ENCODE assay signal across 26 cellular contexts in genomic region chr19:53583181-53583580, GRCh38. TPM values are rescaled to one million over a fixed set of nuclear protein-coding genes. Genes with fewer than 3 reads are reported as not detected.
DNase-seq lines count a peak whose midpoint lies in the region; ATAC-seq, FAIRE-seq and TF ChIP-seq lines count a peak whose summit lies in the region.
"Had no signal": no experiment of that assay in that cellular context is flagged by ENCODE, and none has a peak within 500 bp of the region (broad histone marks: within the 10 kb centered on the region; RNA-seq: fewer than 3 reads in every experiment).

No MANE protein-coding gene starts in this region.

- intact Hi-C loops in HepG2 (cut with micrococcal nuclease; ENCODE audit: unreplicated experiment): no loop called here
- intact Hi-C loops in right lobe of liver (cut with DNase I): no loop called here
- intact Hi-C loops in posterior vena cava (cut with DNase I): no loop called here
- intact Hi-C loops in cardiac septum (cut with DNase I): no loop called here

- H3K4me1 ChIP-seq in HepG2 (ENCODE audit: insufficient read depth, low read length) (peaks cover 73% of the 10 kb centered on the region), right lobe of liver (no peaks in the 10 kb centered on the region)
- H3K4me1 ChIP-seq: BE2C, BLaER1 had no signal

- peak overlapping the region; percentile 1 for H3K27ac Mint-ChIP-seq in T-helper 17 cell
- H3K27ac Mint-ChIP-seq: CD4-positive, CD25-positive, alpha-beta regulatory T cell; CD8-positive, alpha-beta memory T cell had no signal

- no TSS peak for BruUV-seq in HepG2 (replicated peaks; lab: Mats Ljungman, UMichigan)

- H3K27me3 ChIP-seq in HepG2 (ENCODE audit: control insufficient read depth in 1 of 2, insufficient read depth in 2 of 2, low read length in 2 of 2) (no peaks in the 10 kb centered on the region), right lobe of liver (no peaks in the 10 kb centered on the region)
- H3K27me3 ChIP-seq: BE2C, BLaER1 had no signal

- 93% methylated on average over 3 of the region's 3 CpGs for WGBS in HepG2 (ENCODE audit: low lambda C conversion rate)
- WGBS in right lobe of liver (ENCODE audit: insufficient coverage, low coverage, low lambda C conversion rate, missing lambda C conversion rate): 76% methylated on average over 3 of the region's 3 CpGs

- TF ChIP-seq CTCF in HepG2 (CRISPR knock-in tag; IDR thresholded peaks at IDR 0.05) (no peak), right lobe of liver (IDR thresholded peaks at IDR 0.05) (no peak)

- no peak for TF ChIP-seq EP300 in HepG2 (IDR thresholded peaks at IDR 0.05; ENCODE audit: low read depth in 2 of 2, low read length in 2 of 2)
- TF ChIP-seq EP300 in HepG2 (CRISPR knock-in tag; IDR thresholded peaks at IDR 0.05; ENCODE audit: borderline replicate concordance): no peak

- no peak overlapping the region for H3K4me2 ChIP-seq in HepG2 (ENCODE audit: low read depth, low read length)
- H3K4me2 ChIP-seq: BLaER1 had no signal

- H3K4me1 Mint-ChIP-seq in T-helper 17 cell: no peaks in the 10 kb centered on the region
- H3K4me1 Mint-ChIP-seq: CD14-positive monocyte; CD4-positive, alpha-beta memory T cell; CD4-positive, CD25-positive, alpha-beta regulatory T cell; CD8-positive, alpha-beta memory T cell had no signal

- CTCF ChIA-PET in HepG2 (lab: Yijun Ruan, JAX; ENCODE audit: low intra/inter-chr PET ratio, low total read pairs): no interaction called here

- no peak overlapping the region for H3K9ac ChIP-seq in HepG2 (ENCODE audit: insufficient read depth, low read depth, low read length)
- H3K9ac ChIP-seq: BLaER1 had no signal

- POLR2A ChIA-PET in HepG2 (lab: Yijun Ruan, JAX): no interaction called here

- H3K36me3 ChIP-seq in HepG2 (replicated peaks in 1 of 2; ENCODE audit: control insufficient read depth in 1 of 2, insufficient read depth in 2 of 2, low read length in 2 of 2): no peaks in the 10 kb centered on the region; a peak in 1 of 5 replicates
- peaks cover 0 to 7% (median 3%) of the 10 kb centered on the region in 4 donors for H3K36me3 ChIP-seq in right lobe of liver

- FAIRE-seq in HepG2 (lab: Jason Lieb, UNC): no peak
- FAIRE-seq: A204.1, D721Med, G401.6, GM12891, GM19239 had no signal

- H3K27ac ChIP-seq in HepG2 (ENCODE audit: extremely low read length, insufficient read depth, low read length) (no peak overlapping the region), right lobe of liver (no peak overlapping the region)
- H3K27ac ChIP-seq: BLaER1 had no signal

- no peak for TF ChIP-seq RAD21 in HepG2 (CRISPR knock-in tag; IDR thresholded peaks at IDR 0.05)

- no peaks in the 10 kb centered on the region for H4K20me1 ChIP-seq in HepG2 (ENCODE audit: insufficient read depth, low read length)
- H4K20me1 ChIP-seq: BLaER1 had no signal

- no peak overlapping the region for H2AFZ ChIP-seq in HepG2 (ENCODE audit: low read length)

- DNase-seq in HepG2 (ENCODE audit: low spot score): no peak
- DNase-seq in right lobe of liver: no peak
- no peak for DNase-seq in T-helper 17 cell
- peak; percentile 17 for DNase-seq in posterior vena cava (ENCODE audit: low spot score)
- DNase-seq in NOMO-1 (lab: John Stamatoyannopoulos, UW; ENCODE audit: unreplicated experiment in 2 of 2): no peak
- no peak for DNase-seq in cardiac septum (ENCODE audit: low spot score)
- DNase-seq: 8988T; ACHN; BE2C; C1 segment of cervical spinal cord; Calu3; CD4-positive, alpha-beta memory T cell; CD4-positive, CD25-positive, alpha-beta regulatory T cell; CD8-positive, alpha-beta memory T cell; COR-L47; DMS79 treated with DMSO at 0.1 percent for 48 hours; GF-D8 had no signal

- ATAC-seq in HepG2 (no peak), right lobe of liver (no peak), T-helper 17 cell (no peak)

- H3K4me3 ChIP-seq in HepG2 (replicated peaks in 1 of 3; ENCODE audit: insufficient read depth in 1 of 3, low read depth in 2 of 3, low read length in 3 of 3): no peak overlapping the region
- no peak overlapping the region for H3K4me3 ChIP-seq in right lobe of liver
- H3K4me3 ChIP-seq: BLaER1 had no signal

- H3K27me3 Mint-ChIP-seq in T-helper 17 cell: no peaks in the 10 kb centered on the region
- H3K27me3 Mint-ChIP-seq: CD4-positive, alpha-beta memory T cell; CD4-positive, CD25-positive, alpha-beta regulatory T cell had no signal

- H3K9me3 ChIP-seq in HepG2 (ENCODE audit: low read length): no peaks in the 10 kb centered on the region
- H3K9me3 ChIP-seq in right lobe of liver: peaks cover 0 to 6% (median 3%) of the 10 kb centered on the region in 4 donors
- H3K9me3 ChIP-seq in T-helper 17 cell (ENCODE audit: control insufficient read depth, low read length, poor library complexity, severe bottlenecking): peaks cover 13% of the 10 kb centered on the region

- H3K4me3 Mint-ChIP-seq in T-helper 17 cell: no peak overlapping the region
- H3K4me3 Mint-ChIP-seq: CD14-positive monocyte; CD4-positive, alpha-beta memory T cell; CD4-positive, CD25-positive, alpha-beta regulatory T cell; CD8-positive, alpha-beta memory T cell had no signal

- H3K79me2 ChIP-seq in HepG2 (ENCODE audit: insufficient read depth, low read length): no peaks in the 10 kb centered on the region

- no peak for TF ChIP-seq POLR2A in HepG2 (IDR thresholded peaks at IDR 0.05; ENCODE audit: insufficient read depth in 1 of 2, low read depth in 2 of 2, low read length in 2 of 2)
- no peak for TF ChIP-seq POLR2A in right lobe of liver (IDR thresholded peaks at IDR 0.05)

- in situ Hi-C loops in HepG2 (cut with HindIII; ENCODE audit: extremely low pct_ligation_motif_present, low pct_unique_long_range_greater_than_20kb): no loop called here

- H3K36me3 Mint-ChIP-seq in T-helper 17 cell (ENCODE audit: low read depth): peaks cover 2% of the 10 kb centered on the region

TF ChIP-seq in HepG2, 621 proteins besides CTCF, POLR2A, EP300 and RAD21 (continues in another document):
- no peak for TF ChIP-seq ZNF382 (CRISPR knock-in tag; IDR thresholded peaks at IDR 0.05; ENCODE audit: borderline replicate concordance)

RNA-seq across cellular contexts. Expression of gene ZNF331, which starts 45.2 kb away (rescaled TPM):
- total RNA-seq in HepG2 (2016; rRNA removed; fragmentation: Illumina TruSeq; extraction: Trizol): 13.3 and 15.2 TPM in 2 replicates
- total RNA-seq in HepG2 (2016; cell fraction: cytosol; rRNA removed; fragmentation: Illumina TruSeq; extraction: Trizol; ENCODE audit: low read depth): 5.0 and 5.3 TPM in 2 replicates
- 11.2 and 12.7 TPM in 2 replicates for total RNA-seq in HepG2 (2016; cell fraction: insoluble cytoplasmic fraction; rRNA removed; fragmentation: Illumina TruSeq; extraction: Trizol)
- 8.0 and 8.5 TPM in 2 replicates for total RNA-seq in HepG2 (2016; cell fraction: membrane; rRNA removed; fragmentation: Illumina TruSeq; extraction: Trizol)
- total RNA-seq in HepG2 (2016; cell fraction: nucleus; rRNA removed; fragmentation: Illumina TruSeq; extraction: Trizol): 16.0 and 20.7 TPM in 2 replicates
- 8.2 and 9.5 TPM in 2 replicates for polyA plus RNA-seq in HepG2 (2011; rRNA removed)
- 3.3 and 4.9 TPM in 2 replicates for polyA plus RNA-seq in HepG2 (2011; cell fraction: cytosol; rRNA removed)
- polyA plus RNA-seq in HepG2 (2011; cell fraction: nucleus; rRNA removed): 20.2 and 21.6 TPM in 2 replicates
- 22.2 and 38.0 TPM in 2 replicates for polyA plus RNA-seq in HepG2 (2012)
- polyA plus RNA-seq in HepG2 (2016; cell fraction: cytosol; fragmentation: Illumina TruSeq; extraction: Trizol; ENCODE audit: low read depth): 1.2 and 1.3 TPM in 2 replicates
- 10.1 and 10.3 TPM in 2 replicates for polyA plus RNA-seq in HepG2 (2016; cell fraction: insoluble cytoplasmic fraction; fragmentation: Illumina TruSeq; extraction: Trizol; ENCODE audit: low read depth)
- polyA plus RNA-seq in HepG2 (2016; cell fraction: membrane; fragmentation: Illumina TruSeq; extraction: Trizol; ENCODE audit: low read depth): 2.9 and 3.4 TPM in 2 replicates
- polyA plus RNA-seq in HepG2 (2016; cell fraction: nucleus; fragmentation: Illumina TruSeq; extraction: Trizol; ENCODE audit: insufficient read depth, low read depth): 51.3 and 54.8 TPM in 2 replicates
- polyA minus RNA-seq in HepG2 (2011; rRNA and poly(A)+ RNA removed; ENCODE audit: low replicate concordance): 5.6 and 18.7 TPM in 2 replicates
- 7.9 and 9.9 TPM in 2 replicates for polyA minus RNA-seq in HepG2 (2011; cell fraction: cytosol; rRNA and poly(A)+ RNA removed)
- 20.4 and 22.9 TPM in 2 replicates for polyA minus RNA-seq in HepG2 (2011; cell fraction: nucleus; rRNA and poly(A)+ RNA removed)
- 1 to 10 TPM; 2.0 to 5.8 (median 3.5) TPM for total RNA-seq in right lobe of liver
- total RNA-seq in T-helper 17 cell: 100 to 1,000 TPM; 179 to 183 TPM
- 10 to 100 TPM; 21.5 to 45.7 TPM for total RNA-seq in posterior vena cava
- total RNA-seq in cardiac septum: 9.8 TPM

RNA-seq across cellular contexts. Expression of gene DPRX, which starts 48.6 kb away (rescaled TPM):
- total RNA-seq in HepG2 (2016; rRNA removed; fragmentation: Illumina TruSeq; extraction: Trizol) (not detected in 2 replicates), right lobe of liver (not detected), T-helper 17 cell (not detected), posterior vena cava (not detected), cardiac septum (0.54 TPM)
- not detected in 2 replicates for total RNA-seq in HepG2 (2016; cell fraction: cytosol; rRNA removed; fragmentation: Illumina TruSeq; extraction: Trizol; ENCODE audit: low read depth)
- total RNA-seq in HepG2 (2016; cell fraction: insoluble cytoplasmic fraction; rRNA removed; fragmentation: Illumina TruSeq; extraction: Trizol): not detected in 2 replicates
- not detected in 2 replicates for total RNA-seq in HepG2 (2016; cell fraction: membrane; rRNA removed; fragmentation: Illumina TruSeq; extraction: Trizol)
- total RNA-seq in HepG2 (2016; cell fraction: nucleus; rRNA removed; fragmentation: Illumina TruSeq; extraction: Trizol): not detected in 2 replicates
- polyA plus RNA-seq in HepG2 (2011; rRNA removed): 0.24 TPM in 1 of 2 replicates, not detected in the other
- not detected in 2 replicates for polyA plus RNA-seq in HepG2 (2011; cell fraction: cytosol; rRNA removed)
- polyA plus RNA-seq in HepG2 (2011; cell fraction: nucleus; rRNA removed): 0.34 TPM in 1 of 2 replicates, not detected in the other
- polyA plus RNA-seq in HepG2 (2012): not detected in 2 replicates
- polyA plus RNA-seq in HepG2 (2016; cell fraction: cytosol; fragmentation: Illumina TruSeq; extraction: Trizol; ENCODE audit: low read depth): not detected in 2 replicates
- not detected in 2 replicates for polyA plus RNA-seq in HepG2 (2016; cell fraction: insoluble cytoplasmic fraction; fragmentation: Illumina TruSeq; extraction: Trizol; ENCODE audit: low read depth)
- polyA plus RNA-seq in HepG2 (2016; cell fraction: membrane; fragmentation: Illumina TruSeq; extraction: Trizol; ENCODE audit: low read depth): not detected in 2 replicates
- not detected in 2 replicates for polyA plus RNA-seq in HepG2 (2016; cell fraction: nucleus; fragmentation: Illumina TruSeq; extraction: Trizol; ENCODE audit: insufficient read depth, low read depth)
- polyA minus RNA-seq in HepG2 (2011; rRNA and poly(A)+ RNA removed; ENCODE audit: low replicate concordance): not detected in 2 replicates
- polyA minus RNA-seq in HepG2 (2011; cell fraction: cytosol; rRNA and poly(A)+ RNA removed): not detected in 2 replicates
- polyA minus RNA-seq in HepG2 (2011; cell fraction: nucleus; rRNA and poly(A)+ RNA removed): not detected in 2 replicates
- total RNA-seq: A673; Calu3; CD4-positive, alpha-beta memory T cell; CD4-positive, CD25-positive, alpha-beta regulatory T cell; CD8-positive, alpha-beta memory T cell had no signal
- polyA plus RNA-seq: AG04450; CD14-positive monocyte; CD4-positive, alpha-beta memory T cell; CD4-positive, CD25-positive, alpha-beta regulatory T cell; CD8-positive, alpha-beta memory T cell had no signal
